In the genomic region with DNA sequence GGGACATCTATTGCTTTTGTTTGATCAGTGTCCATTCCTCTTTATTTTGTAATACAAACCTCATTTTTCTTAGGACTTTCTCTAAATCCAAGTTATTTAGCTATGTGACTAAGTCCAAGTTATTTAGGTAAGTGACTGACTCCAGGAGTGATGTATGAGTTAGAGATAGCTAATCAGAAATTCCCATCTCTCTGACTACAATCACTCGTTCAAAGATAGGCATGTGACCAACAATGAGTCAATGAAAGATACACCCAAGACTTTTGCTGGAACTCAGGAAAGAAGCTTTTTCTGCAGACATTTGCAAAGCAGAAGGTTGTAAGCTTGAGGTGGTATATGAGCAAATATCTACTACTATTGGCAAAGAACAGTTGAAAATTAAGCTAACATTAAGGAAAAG, we compare ENCODE assay signal across 26 cellular contexts.
"Had no signal": no experiment of that assay in that cellular context is flagged by ENCODE, and none has a peak within 500 bp of the region (broad histone marks: within the 10 kb centered on the region; RNA-seq: fewer than 3 reads in every experiment).

No MANE protein-coding gene starts in this region.

- H3K4me3 Mint-ChIP-seq: effector memory CD8-positive, alpha-beta T cell; immature natural killer cell; memory B cell; natural killer cell; stimulated activated naive B cell treated with anti-CD40 and anti-IgM and Interleukin-4, amounts not matched to agents 10 μg/mL and 1 μg/mL and 100 μg/mL, for 72 hours; stimulated activated naive CD8-positive, alpha-beta T cell treated with anti-CD3 and anti-CD28 coated beads, Interleukin-15, Interleukin-2, amounts not matched to agents 100 ng/mL and 50 ng/mL, for 24 hours had no signal

- H3K9me3 Mint-ChIP-seq: stimulated activated naive B cell treated with anti-CD40 and anti-IgM and Interleukin-4, amounts not matched to agents 10 μg/mL and 1 μg/mL and 100 μg/mL, for 72 hours; stimulated activated naive CD8-positive, alpha-beta T cell treated with anti-CD3 and anti-CD28 coated beads, Interleukin-15, Interleukin-2, amounts not matched to agents 100 ng/mL and 50 ng/mL, for 24 hours had no signal

- H3K4me3 ChIP-seq: esophagus squamous epithelium, lower lobe of right lung, ovary, psoas muscle, sigmoid colon, thoracic aorta, tibial nerve, upper lobe of left lung had no signal

- H3K27ac ChIP-seq: esophagus squamous epithelium, lower lobe of right lung, ovary, psoas muscle, sigmoid colon, thoracic aorta, tibial nerve, upper lobe of left lung had no signal

- H3K27me3 ChIP-seq: esophagus squamous epithelium, ovary, sigmoid colon, tibial nerve, upper lobe of left lung had no signal

- H3K9me3 ChIP-seq: esophagus squamous epithelium, lower lobe of right lung, ovary, psoas muscle, sigmoid colon, thoracic aorta, tibial nerve, upper lobe of left lung had no signal

- H3K36me3 ChIP-seq: esophagus squamous epithelium, lower lobe of right lung, ovary, sigmoid colon, thoracic aorta, tibial nerve, upper lobe of left lung had no signal

- H3K4me1 ChIP-seq: esophagus squamous epithelium, lower lobe of right lung, psoas muscle, sigmoid colon, tibial nerve, upper lobe of left lung had no signal

- FAIRE-seq: endometrium, frontal cortex, urothelium cell line had no signal

- H3K27ac Mint-ChIP-seq: effector memory CD8-positive, alpha-beta T cell; immature natural killer cell; memory B cell; natural killer cell; stimulated activated naive B cell treated with anti-CD40 and anti-IgM and Interleukin-4, amounts not matched to agents 10 μg/mL and 1 μg/mL and 100 μg/mL, for 72 hours; stimulated activated naive CD8-positive, alpha-beta T cell treated with anti-CD3 and anti-CD28 coated beads, Interleukin-15, Interleukin-2, amounts not matched to agents 100 ng/mL and 50 ng/mL, for 24 hours had no signal

- H3K4me1 Mint-ChIP-seq: immature natural killer cell; memory B cell; natural killer cell; stimulated activated naive B cell treated with anti-CD40 and anti-IgM and Interleukin-4, amounts not matched to agents 10 μg/mL and 1 μg/mL and 100 μg/mL, for 72 hours had no signal

- H3K36me3 Mint-ChIP-seq: immature natural killer cell; memory B cell; natural killer cell; stimulated activated naive B cell treated with anti-CD40 and anti-IgM and Interleukin-4, amounts not matched to agents 10 μg/mL and 1 μg/mL and 100 μg/mL, for 72 hours had no signal

- DNase-seq: cortex of kidney; effector memory CD8-positive, alpha-beta T cell; erythroblast; esophagus squamous epithelium; hypothalamus; immature natural killer cell; islet precursor cell; left ventricle myocardium superior; lower lobe of right lung; natural killer cell; occipital lobe; ovary; posterior cingulate gyrus; psoas muscle; right cardiac atrium; sigmoid colon; stimulated activated CD4-positive, alpha-beta T cell treated with anti-CD3 and anti-CD28 coated beads, Interleukin-4, amount 100 ng/mL, for 4 hours; stimulated activated naive B cell treated with anti-CD40 and anti-IgM and Interleukin-4, amounts not matched to agents 10 μg/mL and 1 μg/mL and 100 μg/mL, for 72 hours; upper lobe of left lung had no signal

- H3K27me3 Mint-ChIP-seq: effector memory CD8-positive, alpha-beta T cell; memory B cell; stimulated activated naive B cell treated with anti-CD40 and anti-IgM and Interleukin-4, amounts not matched to agents 10 μg/mL and 1 μg/mL and 100 μg/mL, for 72 hours; stimulated activated naive CD8-positive, alpha-beta T cell treated with anti-CD3 and anti-CD28 coated beads, Interleukin-15, Interleukin-2, amounts not matched to agents 100 ng/mL and 50 ng/mL, for 24 hours had no signal
